Comparison of ENCODE assay signal across 1 cellular context in the genomic region with DNA sequence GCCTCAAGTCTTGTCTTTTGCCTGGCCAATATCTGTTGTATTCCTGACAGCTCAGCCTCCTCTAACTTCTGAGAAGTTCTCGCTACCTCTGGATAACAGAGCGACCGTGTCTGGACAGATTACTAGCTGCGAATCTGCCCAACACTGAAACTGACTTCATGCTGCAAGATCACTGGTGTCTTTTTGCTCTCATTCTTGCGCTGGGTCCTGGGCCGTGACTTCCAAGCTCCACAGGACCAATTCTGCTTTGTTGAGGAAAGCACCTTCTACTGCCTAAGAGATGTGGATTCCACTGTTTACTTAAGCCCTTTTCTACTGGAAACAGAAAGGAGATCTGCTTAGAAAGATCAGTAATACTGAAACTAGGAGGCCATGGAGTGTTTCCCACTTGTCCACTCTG.
TF ChIP-seq lines count a peak whose summit lies in the region.

No MANE protein-coding gene starts in this region.

TF ChIP-seq in GM23338, 12 proteins besides CTCF, POLR2A, EP300 and RAD21 (continued from another document):
- TF ChIP-seq ZNF462 (CRISPR knock-in tag; IDR thresholded peaks at IDR 0.05) (no peak), ZNF114 (CRISPR knock-in tag; IDR thresholded peaks at IDR 0.05) (no peak), ZNF331 (CRISPR knock-in tag; IDR thresholded peaks at IDR 0.05; ENCODE audit: low read depth) (no peak), JUNB (IDR thresholded peaks at IDR 0.05; ENCODE audit: unreplicated experiment) (no peak), STAT1 (IDR thresholded peaks at IDR 0.05; ENCODE audit: unreplicated experiment) (no peak), EZH2 (IDR thresholded peaks at IDR 0.05; ENCODE audit: low read depth, unreplicated experiment) (no peak), EZH2phosphoT487 (IDR thresholded peaks at IDR 0.05; ENCODE audit: unreplicated experiment) (no peak)
- TF ChIP-seq, protein P1, sequence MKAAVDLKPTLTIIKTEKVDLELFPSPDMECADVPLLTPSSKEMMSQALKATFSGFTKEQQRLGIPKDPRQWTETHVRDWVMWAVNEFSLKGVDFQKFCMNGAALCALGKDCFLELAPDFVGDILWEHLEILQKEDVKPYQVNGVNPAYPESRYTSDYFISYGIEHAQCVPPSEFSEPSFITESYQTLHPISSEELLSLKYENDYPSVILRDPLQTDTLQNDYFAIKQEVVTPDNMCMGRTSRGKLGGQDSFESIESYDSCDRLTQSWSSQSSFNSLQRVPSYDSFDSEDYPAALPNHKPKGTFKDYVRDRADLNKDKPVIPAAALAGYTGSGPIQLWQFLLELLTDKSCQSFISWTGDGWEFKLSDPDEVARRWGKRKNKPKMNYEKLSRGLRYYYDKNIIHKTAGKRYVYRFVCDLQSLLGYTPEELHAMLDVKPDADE (IDR thresholded peaks at IDR 0.05) = no peak
